ENCODE assay signal across 14 cellular contexts in the genomic region with DNA sequence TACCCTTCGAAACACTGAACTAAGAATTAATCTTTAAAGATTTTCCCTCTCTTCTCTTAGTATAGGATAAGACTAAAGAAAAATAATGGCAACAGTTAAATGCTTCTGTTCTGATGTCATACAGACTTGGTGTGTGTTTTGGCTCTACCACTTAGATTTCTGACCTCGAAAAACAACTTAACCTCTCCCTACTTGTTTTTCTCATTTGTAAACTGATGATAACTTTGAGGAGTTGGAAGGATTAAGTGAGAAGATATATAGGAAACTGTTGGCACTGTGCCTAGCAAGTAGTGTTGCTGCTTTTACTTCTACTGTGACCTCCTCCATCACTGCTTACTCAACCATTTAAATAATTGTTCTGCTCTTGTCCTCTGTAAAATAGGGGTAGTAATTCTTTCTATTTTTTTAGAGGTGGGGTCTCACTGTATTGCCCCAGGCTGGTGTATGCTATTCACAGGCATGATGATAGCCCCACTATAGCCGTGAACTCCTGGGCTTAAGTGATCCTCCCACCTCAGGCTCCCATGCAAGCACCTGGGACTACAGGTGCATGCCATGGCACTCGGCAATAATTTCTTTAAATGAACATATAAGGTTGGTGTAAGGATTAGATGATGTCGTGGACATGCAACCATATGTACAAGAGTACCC. TPM values are rescaled to one million over a fixed set of nuclear protein-coding genes. Genes with fewer than 3 reads are reported as not detected.
DNase-seq lines count a peak whose midpoint lies in the region; ATAC-seq and TF ChIP-seq lines count a peak whose summit lies in the region.
"Had no signal": no experiment of that assay in that cellular context is flagged by ENCODE, and none has a peak within 500 bp of the region (broad histone marks: within the 10 kb centered on the region; RNA-seq: fewer than 3 reads in every experiment).

No MANE protein-coding gene starts in this region.

- peaks cover 14% of the 10 kb centered on the region for H3K4me1 Mint-ChIP-seq in activated T-cell treated with anti-CD3 and anti-CD28 coated beads, Interleukin-2, amount 50 U/mL, for 4 hours (ENCODE audit: low read depth)
- H3K4me1 Mint-ChIP-seq in activated naive CD4-positive, alpha-beta T cell treated with anti-CD3 and anti-CD28 coated beads for 36 hours (ENCODE audit: low read depth), result peaks cover 16% of the 10 kb centered on the region

- no peak for TF ChIP-seq CTCF in cardiac fibroblast (IDR thresholded peaks at IDR 0.05; ENCODE audit: low read depth, low read length)
- TF ChIP-seq CTCF in left lung (IDR thresholded peaks at IDR 0.05), result no peak

- H3K36me3 Mint-ChIP-seq in activated T-cell treated with anti-CD3 and anti-CD28 coated beads, Interleukin-2, amount 50 U/mL, for 4 hours (ENCODE audit: insufficient read depth), result peaks cover 2% of the 10 kb centered on the region
- no peaks in the 10 kb centered on the region for H3K36me3 Mint-ChIP-seq in activated naive CD4-positive, alpha-beta T cell treated with anti-CD3 and anti-CD28 coated beads for 36 hours (ENCODE audit: low read depth)
- H3K36me3 Mint-ChIP-seq: activated naive CD4-positive, alpha-beta T cell treated with anti-CD3 and anti-CD28 coated beads, Interleukin-2, amount 50 U/mL, for 72 hours; natural killer cell treated with Interleukin-12 subunit alpha and Interleukin-12 subunit beta and Interleukin-15 and Interleukin-18, amount 100 ng/mL, for 72 hours had no signal

- H3K9me3 Mint-ChIP-seq in activated T-cell treated with anti-CD3 and anti-CD28 coated beads, Interleukin-2, amount 50 U/mL, for 4 hours, result no peaks in the 10 kb centered on the region
- H3K9me3 Mint-ChIP-seq in activated naive CD4-positive, alpha-beta T cell treated with anti-CD3 and anti-CD28 coated beads for 36 hours, result no peaks in the 10 kb centered on the region
- H3K9me3 Mint-ChIP-seq: activated naive CD4-positive, alpha-beta T cell treated with anti-CD3 and anti-CD28 coated beads, Interleukin-2, amount 50 U/mL, for 72 hours; natural killer cell treated with Interleukin-12 subunit alpha and Interleukin-12 subunit beta and Interleukin-15 and Interleukin-18, amount 100 ng/mL, for 72 hours had no signal

- H3K4me3 ChIP-seq in cardiac fibroblast (replicated peaks in 1 of 2; ENCODE audit: low read depth in 2 of 2, low read length in 2 of 2) (no peak overlapping the region), left lung (no peak overlapping the region)
- H3K4me3 ChIP-seq: testis had no signal

- H3K27me3 Mint-ChIP-seq in activated T-cell treated with anti-CD3 and anti-CD28 coated beads, Interleukin-2, amount 50 U/mL, for 4 hours (ENCODE audit: low read depth), result no peaks in the 10 kb centered on the region
- no peaks in the 10 kb centered on the region for H3K27me3 Mint-ChIP-seq in activated naive CD4-positive, alpha-beta T cell treated with anti-CD3 and anti-CD28 coated beads for 36 hours (ENCODE audit: low read depth)
- H3K27me3 Mint-ChIP-seq: natural killer cell treated with Interleukin-12 subunit alpha and Interleukin-12 subunit beta and Interleukin-15 and Interleukin-18, amount 100 ng/mL, for 72 hours had no signal

- intact Hi-C loops in left lung (cut with DNase I), result no loop called here
- intact Hi-C loops in activated naive CD4-positive, alpha-beta T cell treated with anti-CD3 and anti-CD28 coated beads for 36 hours (cut with micrococcal nuclease), result no loop called here

- no peak overlapping the region for H3K4me3 Mint-ChIP-seq in activated T-cell treated with anti-CD3 and anti-CD28 coated beads, Interleukin-2, amount 50 U/mL, for 4 hours
- no peak overlapping the region for H3K4me3 Mint-ChIP-seq in activated naive CD4-positive, alpha-beta T cell treated with anti-CD3 and anti-CD28 coated beads for 36 hours
- H3K4me3 Mint-ChIP-seq: natural killer cell treated with Interleukin-12 subunit alpha and Interleukin-12 subunit beta and Interleukin-15 and Interleukin-18, amount 100 ng/mL, for 72 hours had no signal

- H3K4me1 ChIP-seq in left lung, result peaks cover 5 to 12% of the 10 kb centered on the region in 2 donors

- ATAC-seq in left lung (peak; percentile 33), HG03095 (IDR thresholded peaks at IDR 0.05; ENCODE audit: unreplicated experiment) (no peak), GM19463 (IDR thresholded peaks at IDR 0.05; ENCODE audit: unreplicated experiment) (no peak)
- no peak for ATAC-seq in activated T-cell treated with anti-CD3 and anti-CD28 coated beads, Interleukin-2, amount 50 U/mL, for 4 hours
- ATAC-seq: activated naive CD4-positive, alpha-beta T cell treated with anti-CD3 and anti-CD28 coated beads, Interleukin-2, amount 50 U/mL, for 72 hours; natural killer cell treated with Interleukin-12 subunit alpha and Interleukin-12 subunit beta and Interleukin-15 and Interleukin-18, amount 100 ng/mL, for 72 hours had no signal

- no peaks in the 10 kb centered on the region for H3K27me3 ChIP-seq in left lung
- H3K27me3 ChIP-seq: testis had no signal

- no peaks in the 10 kb centered on the region for H3K36me3 ChIP-seq in left lung

- no peak overlapping the region for H3K27ac Mint-ChIP-seq in activated naive CD4-positive, alpha-beta T cell treated with anti-CD3 and anti-CD28 coated beads for 36 hours
- H3K27ac Mint-ChIP-seq: activated naive CD4-positive, alpha-beta T cell treated with anti-CD3 and anti-CD28 coated beads, Interleukin-2, amount 50 U/mL, for 72 hours; natural killer cell treated with Interleukin-12 subunit alpha and Interleukin-12 subunit beta and Interleukin-15 and Interleukin-18, amount 100 ng/mL, for 72 hours had no signal

- H3K27ac ChIP-seq in left lung, result no peak overlapping the region
- H3K27ac ChIP-seq: testis, VCaP had no signal

- DNase-seq in A172 (ENCODE audit: low spot score), result peak; percentile 59
- peak; percentile 30 for DNase-seq in HS-27A (ENCODE audit: low read depth)
- peak; percentile 73 to 88 for DNase-seq in cardiac fibroblast (ENCODE audit: low read depth in 2 of 2)
- no peak for DNase-seq in left lung
- no peak for DNase-seq in activated T-cell treated with anti-CD3 and anti-CD28 coated beads, Interleukin-2, amount 50 U/mL, for 4 hours
- DNase-seq in activated naive CD4-positive, alpha-beta T cell treated with anti-CD3 and anti-CD28 coated beads for 36 hours, result no peak
- DNase-seq: cortex of kidney, NCI-H2171 treated with DMSO at 0.1 percent for 48 hours, testis had no signal

- CTCF ChIA-PET in activated naive CD4-positive, alpha-beta T cell treated with anti-CD3 and anti-CD28 coated beads for 36 hours (lab: Charles Lee), result no interaction called here

- H3K9me3 ChIP-seq in left lung, result no peaks in the 10 kb centered on the region
- H3K9me3 ChIP-seq: testis had no signal

RNA-seq across cellular contexts. Expression of a gene that starts 22.4 kb away (rescaled TPM):
- total RNA-seq in A172 (2014; rRNA removed; shearing (Covaris generic)), result 66.4 and 72.8 TPM in 2 replicates
- 10 to 100 TPM; 35.3 to 38.6 TPM for total RNA-seq in left lung
- 10 to 100 TPM; 10.6 to 14.5 (median 12.8) TPM for total RNA-seq in activated T-cell treated with anti-CD3 and anti-CD28 coated beads, Interleukin-2, amount 50 U/mL, for 4 hours
- 1 to 10 TPM; 6.6 to 7.6 TPM for total RNA-seq in activated naive CD4-positive, alpha-beta T cell treated with anti-CD3 and anti-CD28 coated beads for 36 hours

Comparison
In these comparisons a context has a peak if more than half of its experiments do, and no peak if none do; other contexts are left out.
1. DNase-seq: peak in A172 (single experiment), HS-27A (single experiment) and cardiac fibroblast (2 of 2); none in left lung (0 of 2), activated T-cell treated with anti-CD3 and anti-CD28 coated beads, Interleukin-2, amount 50 U/mL, for 4 hours (single experiment) and activated naive CD4-positive, alpha-beta T cell treated with anti-CD3 and anti-CD28 coated beads for 36 hours (single experiment).